1 cellular context compared by ENCODE assay signal in the genomic region with DNA sequence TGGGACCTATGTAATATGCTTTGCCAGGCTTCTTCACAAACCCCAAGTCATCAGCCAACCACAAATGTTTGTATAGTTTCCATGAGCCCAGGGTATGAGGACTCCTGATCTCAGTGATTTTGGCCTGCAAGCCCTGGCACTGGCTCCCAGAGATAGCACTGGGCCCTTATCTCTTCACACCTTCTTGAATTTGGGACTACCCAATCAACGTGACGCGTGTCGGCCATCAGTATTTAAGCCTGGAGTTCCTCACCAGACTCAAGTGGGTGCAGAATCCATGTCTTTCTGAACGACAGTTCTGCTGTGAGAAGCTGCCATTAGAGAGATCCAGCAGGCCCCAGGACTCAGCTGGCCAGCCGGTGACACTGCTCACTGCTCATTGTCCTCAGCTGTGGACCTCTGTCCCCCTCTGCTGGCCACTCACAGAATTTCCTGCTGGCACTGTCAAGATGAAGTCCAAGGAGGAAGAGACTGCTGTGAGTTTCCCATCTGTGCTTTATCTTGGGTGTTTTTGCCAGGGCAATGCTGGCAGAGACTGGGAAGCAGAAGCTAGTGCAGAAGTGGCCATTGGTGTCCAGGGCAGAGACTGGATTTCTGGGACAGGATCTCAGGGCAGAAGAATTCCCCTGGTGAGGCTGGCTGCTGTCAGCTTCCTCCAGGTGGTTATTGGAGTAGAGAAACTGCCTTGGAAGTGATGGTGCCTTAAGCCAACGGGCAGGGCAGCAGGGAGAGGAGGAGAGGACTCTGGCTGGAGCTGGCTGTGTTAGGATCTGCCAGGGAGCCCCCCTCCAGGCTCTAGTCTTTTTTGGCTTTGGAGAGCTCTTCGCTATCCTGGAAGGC.
A peak's percentile ranks its signal among the peaks of the same experiment; 100 is the strongest.
TF ChIP-seq lines count a peak whose summit lies in the region.

No MANE protein-coding gene starts in this region.

TF ChIP-seq in K562, 482 proteins besides CTCF, POLR2A, EP300 and RAD21 (continued from another document):
- TF ChIP-seq, protein P1, sequence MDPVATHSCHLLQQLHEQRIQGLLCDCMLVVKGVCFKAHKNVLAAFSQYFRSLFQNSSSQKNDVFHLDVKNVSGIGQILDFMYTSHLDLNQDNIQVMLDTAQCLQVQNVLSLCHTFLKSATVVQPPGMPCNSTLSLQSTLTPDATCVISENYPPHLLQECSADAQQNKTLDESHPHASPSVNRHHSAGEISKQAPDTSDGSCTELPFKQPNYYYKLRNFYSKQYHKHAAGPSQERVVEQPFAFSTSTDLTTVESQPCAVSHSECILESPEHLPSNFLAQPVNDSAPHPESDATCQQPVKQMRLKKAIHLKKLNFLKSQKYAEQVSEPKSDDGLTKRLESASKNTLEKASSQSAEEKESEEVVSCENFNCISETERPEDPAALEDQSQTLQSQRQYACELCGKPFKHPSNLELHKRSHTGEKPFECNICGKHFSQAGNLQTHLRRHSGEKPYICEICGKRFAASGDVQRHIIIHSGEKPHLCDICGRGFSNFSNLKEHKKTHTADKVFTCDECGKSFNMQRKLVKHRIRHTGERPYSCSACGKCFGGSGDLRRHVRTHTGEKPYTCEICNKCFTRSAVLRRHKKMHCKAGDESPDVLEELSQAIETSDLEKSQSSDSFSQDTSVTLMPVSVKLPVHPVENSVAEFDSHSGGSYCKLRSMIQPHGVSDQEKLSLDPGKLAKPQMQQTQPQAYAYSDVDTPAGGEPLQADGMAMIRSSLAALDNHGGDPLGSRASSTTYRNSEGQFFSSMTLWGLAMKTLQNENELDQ (CRISPR knock-in tag; IDR thresholded peaks at IDR 0.05; ENCODE audit: borderline replicate concordance): no peak
- TF ChIP-seq, protein P2, sequence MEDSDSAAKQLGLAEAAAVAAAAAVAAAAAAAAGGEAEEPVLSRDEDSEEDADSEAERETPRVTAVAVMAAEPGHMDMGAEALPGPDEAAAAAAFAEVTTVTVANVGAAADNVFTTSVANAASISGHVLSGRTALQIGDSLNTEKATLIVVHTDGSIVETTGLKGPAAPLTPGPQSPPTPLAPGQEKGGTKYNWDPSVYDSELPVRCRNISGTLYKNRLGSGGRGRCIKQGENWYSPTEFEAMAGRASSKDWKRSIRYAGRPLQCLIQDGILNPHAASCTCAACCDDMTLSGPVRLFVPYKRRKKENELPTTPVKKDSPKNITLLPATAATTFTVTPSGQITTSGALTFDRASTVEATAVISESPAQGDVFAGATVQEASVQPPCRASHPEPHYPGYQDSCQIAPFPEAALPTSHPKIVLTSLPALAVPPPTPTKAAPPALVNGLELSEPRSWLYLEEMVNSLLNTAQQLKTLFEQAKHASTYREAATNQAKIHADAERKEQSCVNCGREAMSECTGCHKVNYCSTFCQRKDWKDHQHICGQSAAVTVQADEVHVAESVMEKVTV (CRISPR knock-in tag; IDR thresholded peaks at IDR 0.05): peak; percentile 99
- TF ChIP-seq, protein P3, sequence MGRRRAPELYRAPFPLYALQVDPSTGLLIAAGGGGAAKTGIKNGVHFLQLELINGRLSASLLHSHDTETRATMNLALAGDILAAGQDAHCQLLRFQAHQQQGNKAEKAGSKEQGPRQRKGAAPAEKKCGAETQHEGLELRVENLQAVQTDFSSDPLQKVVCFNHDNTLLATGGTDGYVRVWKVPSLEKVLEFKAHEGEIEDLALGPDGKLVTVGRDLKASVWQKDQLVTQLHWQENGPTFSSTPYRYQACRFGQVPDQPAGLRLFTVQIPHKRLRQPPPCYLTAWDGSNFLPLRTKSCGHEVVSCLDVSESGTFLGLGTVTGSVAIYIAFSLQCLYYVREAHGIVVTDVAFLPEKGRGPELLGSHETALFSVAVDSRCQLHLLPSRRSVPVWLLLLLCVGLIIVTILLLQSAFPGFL (CRISPR knock-in tag; IDR thresholded peaks at IDR 0.05): no peak
- TF ChIP-seq ZBTB8A (IDR thresholded peaks at IDR 0.05; ENCODE audit: partially characterized antibody) (no peak), TARDBP (IDR thresholded peaks at IDR 0.05) (peak; percentile 90; the same call in 1 of the 2 replicates), SPI1 (IDR thresholded peaks at IDR 0.05; ENCODE audit: borderline replicate concordance, low read depth, low read length) (0 out of 2 replicates have a peak, but pooled peaks have one; percentile 0), CCAR2 (IDR thresholded peaks at IDR 0.05; ENCODE audit: low read depth, low read length) (no peak), NR2F6 (CRISPR knock-in tag; IDR thresholded peaks at IDR 0.05) (no peak), GATAD2A (IDR thresholded peaks at IDR 0.05) (no peak)
